22 cellular contexts compared by ENCODE assay signal in genomic region chr1:147815503-147815902, GRCh38. TPM values are rescaled to one million over a fixed set of nuclear protein-coding genes. Genes with fewer than 3 reads are reported as not detected.
DNase-seq lines count a peak whose midpoint lies in the region; ATAC-seq and TF ChIP-seq lines count a peak whose summit lies in the region.
"Had no signal": no experiment of that assay in that cellular context is flagged by ENCODE, and none has a peak within 500 bp of the region (broad histone marks: within the 10 kb centered on the region; RNA-seq: fewer than 3 reads in every experiment).

No MANE protein-coding gene starts in this region.

- H3K4me3 ChIP-seq in PC-3 (ENCODE audit: low read length) (no peak overlapping the region), endodermal cell (ENCODE audit: low read length) (no peak overlapping the region), mucosa of descending colon (no peak overlapping the region)
- H3K4me3 ChIP-seq: suprapubic skin had no signal

- H3K4me1 ChIP-seq in PC-3 (ENCODE audit: insufficient read depth, low read length) (no peaks in the 10 kb centered on the region), endodermal cell (ENCODE audit: control insufficient read depth, insufficient read depth, low read length) (peaks cover 5% of the 10 kb centered on the region), mucosa of descending colon (ENCODE audit: low read depth) (no peaks in the 10 kb centered on the region)
- H3K4me1 ChIP-seq: suprapubic skin had no signal

- H3K9ac ChIP-seq in PC-3 (ENCODE audit: low read length) = no peak overlapping the region
- no peak overlapping the region for H3K9ac ChIP-seq in endodermal cell (ENCODE audit: extremely low read depth, low read length, poor library complexity, severe bottlenecking)

- intact Hi-C loops in PC-3 (cut with micrococcal nuclease) = loop anchor here (5.0 to 10.0 kb wide), 2 partner anchors 48 to 69 kb away; no protein-coding TSS in a partner anchor
- intact Hi-C loops in mucosa of descending colon (cut with DNase I, micrococcal nuclease) = no loop called here

- no peaks in the 10 kb centered on the region for H3K36me3 Mint-ChIP-seq in endodermal cell (ENCODE audit: low read depth)
- H3K36me3 Mint-ChIP-seq: activated naive CD4-positive, alpha-beta T cell treated with anti-CD3 and anti-CD28 coated beads, Interleukin-2, amount 10 ng/mL, durations not matched to agents 7 days and 5 days; WTC11 had no signal

- CTCF ChIA-PET in PC-3 (lab: Charles Lee) = no interaction called here

- H3K36me3 ChIP-seq in PC-3 (ENCODE audit: low read depth, low read length) = no peaks in the 10 kb centered on the region
- H3K36me3 ChIP-seq in endodermal cell (ENCODE audit: control insufficient read depth, insufficient read depth, low read length) = no peaks in the 10 kb centered on the region
- H3K36me3 ChIP-seq in mucosa of descending colon (ENCODE audit: low read depth) = no peaks in the 10 kb centered on the region
- H3K36me3 ChIP-seq: suprapubic skin had no signal

- no TSS peak for BruUV-seq in PC-3 (replicated peaks; lab: Mats Ljungman, UMichigan)

- DNase-seq in COLO829 (ENCODE audit: low spot score) (peak; percentile 43), PC-3 (peak; percentile 15), endodermal cell (peak; percentile 37), mucosa of descending colon (no peak)
- no peak for DNase-seq in stimulated activated naive CD8-positive, alpha-beta T cell treated with anti-CD3 and anti-CD28 coated beads, Interleukin-15, Interleukin-2, amounts not matched to agents 100 U/mL and 50 U/mL, for 24 hours
- DNase-seq: activated CD8-positive, alpha-beta T cell treated with anti-CD3 and anti-CD28 coated beads for 36 hours; activated naive CD4-positive, alpha-beta T cell treated with anti-CD3 and anti-CD28 coated beads, Interleukin-2, amount 10 ng/mL, durations not matched to agents 7 days and 5 days; activated T-cell treated with anti-CD3 and anti-CD28 coated beads, Interleukin-2, amount 50 U/mL, for 1 hour; aorta; effector memory CD8-positive, alpha-beta T cell; hypothalamus; islet precursor cell; NCI-H446; occipital lobe; retina; Right ventricle myocardium superior; T-helper 2 cell had no signal

- no peaks in the 10 kb centered on the region for H3K9me3 Mint-ChIP-seq in endodermal cell
- H3K9me3 Mint-ChIP-seq: activated CD8-positive, alpha-beta T cell treated with anti-CD3 and anti-CD28 coated beads for 36 hours; activated naive CD4-positive, alpha-beta T cell treated with anti-CD3 and anti-CD28 coated beads, Interleukin-2, amount 10 ng/mL, durations not matched to agents 7 days and 5 days; effector memory CD8-positive, alpha-beta T cell had no signal

- H3K4me3 Mint-ChIP-seq in endodermal cell = no peak overlapping the region
- H3K4me3 Mint-ChIP-seq: activated CD8-positive, alpha-beta T cell treated with anti-CD3 and anti-CD28 coated beads for 36 hours; activated naive CD4-positive, alpha-beta T cell treated with anti-CD3 and anti-CD28 coated beads, Interleukin-2, amount 10 ng/mL, durations not matched to agents 7 days and 5 days; effector memory CD8-positive, alpha-beta T cell; WTC11 had no signal

- no peaks in the 10 kb centered on the region for H3K79me2 ChIP-seq in PC-3 (ENCODE audit: low read length)

- no peak overlapping the region for H3K27ac Mint-ChIP-seq in endodermal cell
- H3K27ac Mint-ChIP-seq: activated CD8-positive, alpha-beta T cell treated with anti-CD3 and anti-CD28 coated beads for 36 hours; activated naive CD4-positive, alpha-beta T cell treated with anti-CD3 and anti-CD28 coated beads, Interleukin-2, amount 10 ng/mL, durations not matched to agents 7 days and 5 days; effector memory CD8-positive, alpha-beta T cell; WTC11 had no signal

- H3K9me3 ChIP-seq in PC-3 (ENCODE audit: low read length) (no peaks in the 10 kb centered on the region), endodermal cell (ENCODE audit: control insufficient read depth, low read length) (no peaks in the 10 kb centered on the region), mucosa of descending colon (no peaks in the 10 kb centered on the region)
- H3K9me3 ChIP-seq: suprapubic skin had no signal

- no peaks in the 10 kb centered on the region for H3F3A ChIP-seq in PC-3 (ENCODE audit: low read length, unreplicated experiment)

- peaks cover 24% of the 10 kb centered on the region for H3K4me1 Mint-ChIP-seq in endodermal cell
- H3K4me1 Mint-ChIP-seq: activated naive CD4-positive, alpha-beta T cell treated with anti-CD3 and anti-CD28 coated beads, Interleukin-2, amount 10 ng/mL, durations not matched to agents 7 days and 5 days had no signal

- ATAC-seq in PC-3 (no peak), GM18861 (IDR thresholded peaks at IDR 0.05; ENCODE audit: unreplicated experiment) (no peak), mucosa of descending colon (no peak)
- no peak for ATAC-seq in stimulated activated naive CD8-positive, alpha-beta T cell treated with anti-CD3 and anti-CD28 coated beads, Interleukin-15, Interleukin-2, amounts not matched to agents 100 U/mL and 50 U/mL, for 24 hours
- ATAC-seq: activated CD8-positive, alpha-beta T cell treated with anti-CD3 and anti-CD28 coated beads for 36 hours; effector memory CD8-positive, alpha-beta T cell; WTC11 had no signal

- H3K27ac ChIP-seq in 22Rv1 (no peak overlapping the region), PC-3 (ENCODE audit: low read length) (no peak overlapping the region), endodermal cell (ENCODE audit: low read depth, low read length) (no peak overlapping the region)
- H3K27ac ChIP-seq: suprapubic skin had no signal

- H3K27me3 ChIP-seq in PC-3 (ENCODE audit: low read length) (no peaks in the 10 kb centered on the region), endodermal cell (ENCODE audit: control insufficient read depth, insufficient read depth, low read length, poor library complexity, severe bottlenecking) (peaks cover 60% of the 10 kb centered on the region)

- H4K20me1 ChIP-seq in PC-3 (ENCODE audit: low read length) = no peaks in the 10 kb centered on the region

- WGBS in endodermal cell (ENCODE audit: insufficient coverage in 1 of 2, insufficient read length in 1 of 2), 2 experiments = 92 to 95% methylated on average over 2 of the region's 2 CpGs

- POLR2A ChIA-PET in PC-3 (lab: Charles Lee; ENCODE audit: unreplicated experiment) = no interaction called here

- TF ChIP-seq CTCF in 22Rv1 (IDR thresholded peaks at IDR 0.05) (peak; percentile 32), PC-3 (conservative IDR thresholded peaks at IDR 0.05; ENCODE audit: low read depth, low read length) (peak; percentile 48), endodermal cell (conservative IDR thresholded peaks at IDR 0.05) (peak; percentile 59), mucosa of descending colon (IDR thresholded peaks at IDR 0.05) (no peak)

- no peak overlapping the region for H3K4me2 ChIP-seq in PC-3 (ENCODE audit: low read length)

- H2AFZ ChIP-seq in PC-3 (ENCODE audit: low read length) = no peak overlapping the region

- no peaks in the 10 kb centered on the region for H3K9me2 ChIP-seq in PC-3 (replicated peaks; ENCODE audit: low read length)

- peaks cover 96% of the 10 kb centered on the region for H3K27me3 Mint-ChIP-seq in endodermal cell (ENCODE audit: insufficient read depth)

RNA-seq across cellular contexts. Expression of gene GJA5, which starts 55.1 kb away (rescaled TPM):
- 1.1 and 2.0 TPM in 2 replicates for total RNA-seq in PC-3 (2014; rRNA removed)
- 1 to 10 TPM; 1.4 to 1.6 TPM for total RNA-seq in endodermal cell
- 2.2 TPM for polyA plus RNA-seq in endodermal cell (2013, experiment 1 of 2)
- 1.9 TPM for polyA plus RNA-seq in endodermal cell (2013, experiment 2 of 2)
- total RNA-seq in mucosa of descending colon = 1 to 10 TPM; 1.3 to 7.7 (median 3.0) TPM
- total RNA-seq: activated CD8-positive, alpha-beta T cell treated with anti-CD3 and anti-CD28 coated beads for 36 hours; HT1080 had no signal

Comparison
In these comparisons a context has a peak if more than half of its experiments do, and no peak if none do; other contexts are left out.
1. DNase-seq: peak in COLO829 (single experiment), PC-3 (single experiment) and endodermal cell (single experiment); none in mucosa of descending colon (0 of 3) and stimulated activated naive CD8-positive, alpha-beta T cell treated with anti-CD3 and anti-CD28 coated beads, Interleukin-15, Interleukin-2, amounts not matched to agents 100 U/mL and 50 U/mL, for 24 hours (single experiment).